8 cellular contexts compared by ENCODE assay signal in the genomic region with DNA sequence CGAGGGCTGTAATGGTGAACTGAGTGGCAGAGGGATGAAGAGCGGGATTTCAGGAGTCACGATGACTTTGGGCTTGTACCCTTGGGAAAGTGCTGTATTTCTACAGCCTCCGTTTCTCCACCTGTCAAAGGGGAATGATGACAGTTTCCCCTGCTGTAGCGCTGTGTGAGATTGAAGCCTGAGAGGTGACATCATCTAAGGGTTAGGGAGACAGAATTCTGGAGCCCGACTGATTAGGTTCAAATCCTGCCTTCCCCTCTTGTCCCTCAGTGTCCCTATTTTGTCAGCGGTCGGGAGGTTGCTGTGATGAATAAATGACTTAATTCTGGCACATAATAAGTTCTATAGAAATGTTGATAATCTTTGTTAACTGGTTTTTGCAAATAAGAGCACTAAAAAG. TPM values are rescaled to one million over a fixed set of nuclear protein-coding genes. Genes with fewer than 3 reads are reported as not detected.
A peak's percentile ranks its signal among the peaks of the same experiment; 100 is the strongest.
DNase-seq lines count a peak whose midpoint lies in the region; ATAC-seq and TF ChIP-seq lines count a peak whose summit lies in the region.

No MANE protein-coding gene starts in this region.

- peaks cover 21% of the 10 kb centered on the region for H3K36me3 Mint-ChIP-seq in CD4-positive, CD25-positive, alpha-beta regulatory T cell
- H3K36me3 Mint-ChIP-seq in endothelial cell (ENCODE audit: low read depth, unreplicated experiment) = peaks cover 28% of the 10 kb centered on the region

- TF ChIP-seq CTCF in OCI-LY1 (IDR thresholded peaks at IDR 0.05; ENCODE audit: low read length) = no peak
- TF ChIP-seq CTCF in endothelial cell (IDR thresholded peaks at IDR 0.05; ENCODE audit: unreplicated experiment) = no peak
- no peak for TF ChIP-seq CTCF in osteoblast (IDR thresholded peaks at IDR 0.05; ENCODE audit: extremely low read depth, low read depth, low read length)

- H3K79me2 ChIP-seq in OCI-LY1 (ENCODE audit: insufficient read depth, low read length) (peaks cover 8% of the 10 kb centered on the region), osteoblast (ENCODE audit: insufficient read depth, low read length) (peaks cover 21% of the 10 kb centered on the region)

- H3K27ac ChIP-seq in CD4-positive, CD25-positive, alpha-beta regulatory T cell (ENCODE audit: insufficient read depth, low read length, poor library complexity, severe bottlenecking) = peak overlapping the region; percentile 73
- H3K27ac ChIP-seq in OCI-LY1 (ENCODE audit: low read depth, low read length, poor library complexity, severe bottlenecking) (peak overlapping the region; percentile 27), osteoblast (ENCODE audit: low read depth, low read length) (peak overlapping the region; percentile 47)

- H3K27me3 ChIP-seq in CD4-positive, CD25-positive, alpha-beta regulatory T cell (ENCODE audit: control insufficient read depth, insufficient read depth, low read length) = no peaks in the 10 kb centered on the region
- H3K27me3 ChIP-seq in OCI-LY1 (ENCODE audit: insufficient read depth, low read length) = no peaks in the 10 kb centered on the region
- H3K27me3 ChIP-seq in osteoblast (ENCODE audit: insufficient read depth, low read length) = no peaks in the 10 kb centered on the region

- H3K27ac Mint-ChIP-seq in CD4-positive, CD25-positive, alpha-beta regulatory T cell = peak overlapping the region in 2 of 3 donors; percentile 98 to 99
- no peak overlapping the region for H3K27ac Mint-ChIP-seq in endothelial cell (ENCODE audit: unreplicated experiment)

- H3K4me2 ChIP-seq in OCI-LY1 (ENCODE audit: low read length) = peak overlapping the region; percentile 100
- H3K4me2 ChIP-seq in osteoblast (ENCODE audit: insufficient read depth, low read length) = peak overlapping the region; percentile 93

- peak overlapping the region; percentile 92 for H3K9ac ChIP-seq in OCI-LY1 (ENCODE audit: low read length)

- H3K27me3 Mint-ChIP-seq in CD4-positive, CD25-positive, alpha-beta regulatory T cell = no peaks in the 10 kb centered on the region
- peaks cover 10% of the 10 kb centered on the region for H3K27me3 Mint-ChIP-seq in endothelial cell (ENCODE audit: unreplicated experiment)

- peaks cover 27% of the 10 kb centered on the region for H3K36me3 ChIP-seq in CD4-positive, CD25-positive, alpha-beta regulatory T cell (ENCODE audit: control insufficient read depth, insufficient read depth, low read length)
- peaks cover 41% of the 10 kb centered on the region for H3K36me3 ChIP-seq in OCI-LY1 (ENCODE audit: insufficient read depth, low read length)
- H3K36me3 ChIP-seq in osteoblast (ENCODE audit: insufficient read depth, low read length) = peaks cover 25% of the 10 kb centered on the region

- DNase-seq in CD4-positive, CD25-positive, alpha-beta regulatory T cell = no peak
- DNase-seq in endothelial cell (ENCODE audit: low spot score) (no peak), osteoblast (ENCODE audit: insufficient read length, low spot score, missing footprints) (no peak), NCI-H748 treated with DMSO at 0.1 percent for 48 hours (lab: John Stamatoyannopoulos, UW) (no peak)

- H3K4me1 Mint-ChIP-seq in CD4-positive, CD25-positive, alpha-beta regulatory T cell = peaks cover 3 to 36% (median 19%) of the 10 kb centered on the region in 4 donors
- peaks cover 10% of the 10 kb centered on the region for H3K4me1 Mint-ChIP-seq in endothelial cell (ENCODE audit: unreplicated experiment)

- peak overlapping the region; percentile 97 to 100 (median 98) for H3K4me3 Mint-ChIP-seq in CD4-positive, CD25-positive, alpha-beta regulatory T cell
- H3K4me3 Mint-ChIP-seq in endothelial cell (ENCODE audit: unreplicated experiment) = peak overlapping the region; percentile 98

- H2AFZ ChIP-seq in OCI-LY1 (ENCODE audit: low read length) = no peak overlapping the region
- H2AFZ ChIP-seq in osteoblast (ENCODE audit: low read length) = peak overlapping the region; percentile 91

- peaks cover 0 to 1% (median 0%) of the 10 kb centered on the region in 7 donors for H3K9me3 Mint-ChIP-seq in CD4-positive, CD25-positive, alpha-beta regulatory T cell
- no peaks in the 10 kb centered on the region for H3K9me3 Mint-ChIP-seq in endothelial cell (ENCODE audit: unreplicated experiment)

- no peaks in the 10 kb centered on the region for H4K20me1 ChIP-seq in OCI-LY1 (ENCODE audit: insufficient read depth, low read length)
- no peaks in the 10 kb centered on the region for H4K20me1 ChIP-seq in osteoblast (ENCODE audit: insufficient read depth, low read length)

- peaks cover 16% of the 10 kb centered on the region for H3K4me1 ChIP-seq in CD4-positive, CD25-positive, alpha-beta regulatory T cell (ENCODE audit: control insufficient read depth, insufficient read depth, low read length, poor library complexity, severe bottlenecking)
- H3K4me1 ChIP-seq in OCI-LY1 (ENCODE audit: insufficient read depth, low read length, severe bottlenecking) = peaks cover 32% of the 10 kb centered on the region
- H3K4me1 ChIP-seq in osteoblast (ENCODE audit: insufficient read depth, low read length) = peaks cover 5% of the 10 kb centered on the region

- no peaks in the 10 kb centered on the region for H3F3A ChIP-seq in OCI-LY1 (ENCODE audit: insufficient read depth, low read length)

- H3K4me3 ChIP-seq in CD4-positive, CD25-positive, alpha-beta regulatory T cell (ENCODE audit: low read depth, low read length) = peak overlapping the region; percentile 86
- H3K4me3 ChIP-seq in OCI-LY1 (ENCODE audit: low read depth, low read length, poor library complexity, severe bottlenecking) (peak overlapping the region; percentile 94), osteoblast (ENCODE audit: insufficient read depth, low read length) (peak overlapping the region; percentile 82)

- ATAC-seq in CD4-positive, CD25-positive, alpha-beta regulatory T cell (ENCODE audit: low read depth in 2 of 2) = no peak
- ATAC-seq in GM21825 (IDR thresholded peaks at IDR 0.05; ENCODE audit: unreplicated experiment) = no peak
- no peak for ATAC-seq in esophagus mucosa
- ATAC-seq in HG03342 (IDR thresholded peaks at IDR 0.05; ENCODE audit: unreplicated experiment) = no peak

- H3K9me2 ChIP-seq in OCI-LY1 (ENCODE audit: low read depth, low read length) = no peaks in the 10 kb centered on the region

- H3K9me3 ChIP-seq in CD4-positive, CD25-positive, alpha-beta regulatory T cell (ENCODE audit: control insufficient read depth in 2 of 2, low read length in 2 of 2) = no peaks in the 10 kb centered on the region
- no peaks in the 10 kb centered on the region for H3K9me3 ChIP-seq in OCI-LY1 (ENCODE audit: low read length)
- H3K9me3 ChIP-seq in osteoblast (ENCODE audit: low read depth, low read length) = no peaks in the 10 kb centered on the region

RNA-seq across cellular contexts. Expression of a gene that starts 0.7 kb away (rescaled TPM):
- total RNA-seq in CD4-positive, CD25-positive, alpha-beta regulatory T cell = 37.0 TPM
- 10 to 100 TPM; 24.9 to 36.6 (median 32.4) TPM for polyA plus RNA-seq in CD4-positive, CD25-positive, alpha-beta regulatory T cell
- total RNA-seq in endothelial cell (ENCODE audit: unreplicated experiment) = 51.3 TPM
- total RNA-seq in osteoblast = 37.1 and 37.3 TPM in 2 replicates
- 68.7 TPM for total RNA-seq in esophagus mucosa

RNA-seq across cellular contexts. Expression of a gene that starts 18.2 kb away (rescaled TPM):
- 13.7 TPM for total RNA-seq in CD4-positive, CD25-positive, alpha-beta regulatory T cell
- polyA plus RNA-seq in CD4-positive, CD25-positive, alpha-beta regulatory T cell = 1 to 10 TPM; 4.8 to 8.2 (median 6.9) TPM
- total RNA-seq in endothelial cell (ENCODE audit: unreplicated experiment) = 7.2 TPM
- 25.6 and 35.5 TPM in 2 replicates for total RNA-seq in osteoblast
- 3.5 TPM for total RNA-seq in esophagus mucosa

RNA-seq across cellular contexts. Expression of a gene that starts 21.6 kb away (rescaled TPM):
- total RNA-seq in CD4-positive, CD25-positive, alpha-beta regulatory T cell = 20.9 TPM
- polyA plus RNA-seq in CD4-positive, CD25-positive, alpha-beta regulatory T cell = 1 to 10 TPM; 2.9 to 3.8 (median 3.2) TPM
- total RNA-seq in endothelial cell (ENCODE audit: unreplicated experiment) (9.3 TPM), osteoblast (9.4 and 14.1 TPM in 2 replicates), esophagus mucosa (2.5 TPM)

RNA-seq across cellular contexts. Expression of a gene that starts 34.0 kb away (rescaled TPM):
- total RNA-seq in CD4-positive, CD25-positive, alpha-beta regulatory T cell = 0.67 TPM
- under 1 TPM; 0.20 to 0.67 (median 0.41) TPM for polyA plus RNA-seq in CD4-positive, CD25-positive, alpha-beta regulatory T cell
- 0.36 TPM for total RNA-seq in endothelial cell (ENCODE audit: unreplicated experiment)
- total RNA-seq in osteoblast = under 0.01 and 0.29 TPM in 2 replicates
- not detected for total RNA-seq in esophagus mucosa

RNA-seq across cellular contexts. Expression of a gene that starts 37.0 kb away (rescaled TPM):
- 0.20 TPM for total RNA-seq in CD4-positive, CD25-positive, alpha-beta regulatory T cell
- not detected for polyA plus RNA-seq in CD4-positive, CD25-positive, alpha-beta regulatory T cell
- total RNA-seq in endothelial cell (ENCODE audit: unreplicated experiment) = not detected
- under 0.01 TPM in 1 of 2 replicates, not detected in the other for total RNA-seq in osteoblast
- total RNA-seq in esophagus mucosa = 1.3 TPM
